ENCODE assay signal across 7 cellular contexts in the genomic region with DNA sequence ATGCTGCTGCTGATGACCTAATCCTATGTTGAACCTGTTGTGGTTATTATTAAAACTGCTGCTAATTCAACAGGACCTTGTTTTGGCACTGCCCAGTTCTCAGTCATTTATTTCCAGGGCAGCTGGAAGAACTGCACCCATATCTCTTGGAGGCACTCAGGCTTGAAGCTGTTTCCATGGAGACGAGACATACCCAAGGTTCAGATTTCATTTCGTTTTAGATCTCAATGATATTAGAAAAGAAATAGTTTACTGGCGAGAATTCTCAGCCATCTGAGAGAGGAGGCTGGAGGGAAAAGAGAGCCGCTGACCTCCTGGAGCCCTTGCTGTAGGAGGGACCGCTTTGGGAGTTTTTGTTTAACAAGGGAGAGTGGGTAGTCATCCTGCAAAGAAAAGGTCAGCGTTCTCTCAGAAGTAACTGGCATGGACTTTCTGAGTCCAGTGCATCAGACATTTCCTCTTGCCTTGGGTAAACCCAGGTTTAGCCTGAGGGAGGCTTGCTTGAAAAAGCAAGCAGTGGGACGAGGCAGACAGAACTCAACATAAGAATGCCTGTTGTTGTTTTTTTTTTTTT.
DNase-seq lines count a peak whose midpoint lies in the region; ATAC-seq and TF ChIP-seq lines count a peak whose summit lies in the region.

No MANE protein-coding gene starts in this region.

- H3K9me3 Mint-ChIP-seq in CD8-positive, alpha-beta T cell = no peaks in the 10 kb centered on the region

- 42% methylated on average over 7 of the region's 7 CpGs for WGBS in right cardiac atrium
- 19 to 25% methylated on average over 7 of the region's 7 CpGs for WGBS in thyroid gland, 2 donors

- no peak overlapping the region for H3K4me3 Mint-ChIP-seq in CD8-positive, alpha-beta T cell

- TF ChIP-seq POLR2A in thyroid gland (IDR thresholded peaks at IDR 0.05) = peak in 1 of 2 donors; percentile 19

- H3K4me1 ChIP-seq in right cardiac atrium (ENCODE audit: control insufficient read depth, insufficient read depth, low read length) = no peaks in the 10 kb centered on the region
- H3K4me1 ChIP-seq in thyroid gland = peaks cover 30 to 33% of the 10 kb centered on the region in 2 donors
- no peaks in the 10 kb centered on the region for H3K4me1 ChIP-seq in CD8-positive, alpha-beta T cell (ENCODE audit: insufficient read depth, low read length)

- peak overlapping the region; percentile 67 for H3K27ac ChIP-seq in right cardiac atrium (ENCODE audit: low read length)
- peak overlapping the region; percentile 65 to 85 (median 77) for H3K27ac ChIP-seq in thyroid gland
- H3K27ac ChIP-seq in CD8-positive, alpha-beta T cell (ENCODE audit: low read depth, low read length) = no peak overlapping the region

- intact Hi-C loops in right cardiac atrium (cut with DNase I) (no loop called here), thyroid gland (cut with DNase I) (no loop called here)
- intact Hi-C loops in CD8-positive, alpha-beta T cell (cut with DNase I, micrococcal nuclease) = no loop called here

- H3K27ac Mint-ChIP-seq in CD8-positive, alpha-beta T cell = no peak overlapping the region

- peaks cover 27% of the 10 kb centered on the region for H3K36me3 Mint-ChIP-seq in CD8-positive, alpha-beta T cell

- H3K27me3 ChIP-seq in right cardiac atrium (ENCODE audit: control insufficient read depth, insufficient read depth) (no peaks in the 10 kb centered on the region), thyroid gland (no peaks in the 10 kb centered on the region)
- H3K27me3 ChIP-seq in CD8-positive, alpha-beta T cell (ENCODE audit: insufficient read depth, low read length) = no peaks in the 10 kb centered on the region

- no peaks in the 10 kb centered on the region for H3K36me3 ChIP-seq in thyroid gland
- peaks cover 12% of the 10 kb centered on the region for H3K36me3 ChIP-seq in CD8-positive, alpha-beta T cell (ENCODE audit: insufficient read depth, low read length)

- ATAC-seq in right cardiac atrium = peak; percentile 70 to 77
- no peak for ATAC-seq in GM21529 (IDR thresholded peaks at IDR 0.05; ENCODE audit: unreplicated experiment)
- ATAC-seq in CD8-positive, alpha-beta T cell = no peak

- H3K9me3 ChIP-seq in right cardiac atrium (ENCODE audit: control insufficient read depth, low read length) (no peaks in the 10 kb centered on the region), thyroid gland (no peaks in the 10 kb centered on the region)
- H3K9me3 ChIP-seq in CD8-positive, alpha-beta T cell (ENCODE audit: low read length) = no peaks in the 10 kb centered on the region

- H3K27me3 Mint-ChIP-seq in CD8-positive, alpha-beta T cell (ENCODE audit: low read depth) = no peaks in the 10 kb centered on the region

- H3K4me3 ChIP-seq in LNCaP clone FGC (ENCODE audit: low read depth, low read length) (no peak overlapping the region), right cardiac atrium (ENCODE audit: low read length) (no peak overlapping the region), thyroid gland (replicated peaks in 1 of 3) (no peak overlapping the region)
- H3K4me3 ChIP-seq in CD8-positive, alpha-beta T cell (ENCODE audit: low read depth, low read length) = no peak overlapping the region

- H3K4me1 Mint-ChIP-seq in CD8-positive, alpha-beta T cell (ENCODE audit: low read depth) = peaks cover 2% of the 10 kb centered on the region

- POLR2A ChIA-PET in CD8-positive, alpha-beta T cell (lab: Charles Lee) = no interaction called here

- CTCF ChIA-PET in CD8-positive, alpha-beta T cell (lab: Charles Lee) = no interaction called here

- DNase-seq in LNCaP clone FGC (ENCODE audit: low read depth) (peak; percentile 26), SK-N-DZ (ENCODE audit: low spot score) (peak; percentile 83), right cardiac atrium (no peak), thyroid gland (peak; percentile 75 to 77), activated gamma-delta T cell (lab: John Stamatoyannopoulos, UW) (no peak)
- DNase-seq in CD8-positive, alpha-beta T cell = no peak

- TF ChIP-seq CTCF in LNCaP clone FGC (IDR thresholded peaks at IDR 0.05; ENCODE audit: control insufficient read depth, extremely low read depth, insufficient read depth) (no peak), thyroid gland (IDR thresholded peaks at IDR 0.05) (peak in 1 of 6 experiments; percentile 7)
- TF ChIP-seq CTCF in CD8-positive, alpha-beta T cell (IDR thresholded peaks at IDR 0.05) = no peak

Comparison
In these comparisons a context has a peak if more than half of its experiments do, and no peak if none do; other contexts are left out.
1. DNase-seq: peak in LNCaP clone FGC (single experiment), SK-N-DZ (single experiment) and thyroid gland (2 of 2); none in right cardiac atrium (0 of 3), activated gamma-delta T cell (single experiment) and CD8-positive, alpha-beta T cell (0 of 7).
2. ATAC-seq: peak in right cardiac atrium (2 of 2); none in GM21529 (single experiment) and CD8-positive, alpha-beta T cell (single experiment).